In the genomic region with DNA sequence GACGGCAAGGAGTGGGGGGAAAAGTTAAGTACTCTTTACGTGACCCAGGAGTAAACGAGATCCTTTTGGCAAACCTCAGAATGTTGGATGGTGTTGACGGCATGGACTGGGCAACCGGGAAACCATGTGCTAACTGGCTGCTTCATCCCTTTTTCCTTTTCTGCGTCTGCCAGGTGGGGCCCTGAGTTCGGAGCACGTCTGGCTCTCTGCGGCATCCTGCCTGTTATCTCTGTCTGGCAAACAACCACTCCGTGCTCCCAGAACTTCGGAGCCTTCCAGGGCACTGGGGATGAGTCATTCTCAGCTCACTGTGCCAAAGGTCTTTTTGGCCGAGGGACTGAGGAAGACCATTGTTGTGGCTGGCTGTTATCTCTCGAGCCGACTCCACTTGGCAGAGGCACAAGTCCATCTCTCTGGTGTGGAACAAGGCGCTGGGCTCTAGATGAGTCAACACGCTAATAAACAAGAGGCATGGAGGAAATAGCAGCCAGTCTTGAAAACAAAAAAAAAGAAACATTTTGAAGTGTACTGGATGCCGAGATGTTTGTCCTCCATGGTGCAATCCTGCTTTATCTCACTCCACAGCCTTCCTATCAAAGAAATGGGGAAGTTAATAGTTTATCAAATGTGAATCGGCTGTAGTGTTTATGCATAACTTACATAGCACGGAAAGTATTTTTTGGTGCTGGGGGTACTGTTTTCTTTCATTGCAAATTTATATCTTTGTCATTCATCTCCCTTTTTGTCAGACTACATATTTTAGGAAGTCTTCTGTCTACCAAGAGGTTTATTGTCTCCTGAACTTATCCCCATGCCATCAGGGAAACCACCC, we compare ENCODE assay signal across 1 cellular context.
TF ChIP-seq lines count a peak whose summit lies in the region.

No MANE protein-coding gene starts in this region.

TF ChIP-seq in HepG2, 621 proteins besides CTCF, POLR2A, EP300 and RAD21 (continued from another document and continues in another):
- TF ChIP-seq NAIF1 (CRISPR knock-in tag; IDR thresholded peaks at IDR 0.05; ENCODE audit: borderline replicate concordance) (peak; percentile 65), ZNF510 (CRISPR knock-in tag; IDR thresholded peaks at IDR 0.05; ENCODE audit: low read depth) (peak; percentile 76; the same call in 1 of the 2 replicates), GATA4 (IDR thresholded peaks at IDR 0.05; ENCODE audit: borderline replicate concordance, low read depth) (peak; percentile 97), ZNF441 (CRISPR knock-in tag; IDR thresholded peaks at IDR 0.05; ENCODE audit: borderline replicate concordance) (peak; percentile 88), ZNF674 (CRISPR knock-in tag; IDR thresholded peaks at IDR 0.05; ENCODE audit: low read depth) (no peak; the same call in 1 of the 2 replicates), ZFP41 (CRISPR knock-in tag; IDR thresholded peaks at IDR 0.05; ENCODE audit: borderline replicate concordance) (peak; percentile 45; the same call in 1 of the 2 replicates), MBNL3 (CRISPR knock-in tag; conservative IDR thresholded peaks at IDR 0.05) (no peak), MIXL1 (CRISPR knock-in tag; IDR thresholded peaks at IDR 0.05) (no peak; the same call in 1 of the 2 replicates), ZNF766 (CRISPR knock-in tag; IDR thresholded peaks at IDR 0.05; ENCODE audit: borderline replicate concordance) (peak; percentile 85; the same call in 1 of the 2 replicates), HES4 (CRISPR knock-in tag; IDR thresholded peaks at IDR 0.05; ENCODE audit: borderline replicate concordance) (no peak), IRF2 (CRISPR knock-in tag; IDR thresholded peaks at IDR 0.05) (peak; percentile 89), CAMTA2 (CRISPR knock-in tag; IDR thresholded peaks at IDR 0.05; ENCODE audit: borderline replicate concordance) (no peak), SIX4 (CRISPR knock-in tag; IDR thresholded peaks at IDR 0.05) (no peak), RFX1 (IDR thresholded peaks at IDR 0.05) (no peak), KDM2A (CRISPR knock-in tag; IDR thresholded peaks at IDR 0.05; ENCODE audit: borderline replicate concordance, low read depth) (peak; percentile 62; the same call in 1 of the 2 replicates), SMARCC2 (IDR thresholded peaks at IDR 0.05) (no peak)
- TF ChIP-seq, protein P1, sequence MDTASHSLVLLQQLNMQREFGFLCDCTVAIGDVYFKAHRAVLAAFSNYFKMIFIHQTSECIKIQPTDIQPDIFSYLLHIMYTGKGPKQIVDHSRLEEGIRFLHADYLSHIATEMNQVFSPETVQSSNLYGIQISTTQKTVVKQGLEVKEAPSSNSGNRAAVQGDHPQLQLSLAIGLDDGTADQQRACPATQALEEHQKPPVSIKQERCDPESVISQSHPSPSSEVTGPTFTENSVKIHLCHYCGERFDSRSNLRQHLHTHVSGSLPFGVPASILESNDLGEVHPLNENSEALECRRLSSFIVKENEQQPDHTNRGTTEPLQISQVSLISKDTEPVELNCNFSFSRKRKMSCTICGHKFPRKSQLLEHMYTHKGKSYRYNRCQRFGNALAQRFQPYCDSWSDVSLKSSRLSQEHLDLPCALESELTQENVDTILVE (CRISPR knock-in tag; IDR thresholded peaks at IDR 0.05) = peak; percentile 86
- TF ChIP-seq, protein P2, sequence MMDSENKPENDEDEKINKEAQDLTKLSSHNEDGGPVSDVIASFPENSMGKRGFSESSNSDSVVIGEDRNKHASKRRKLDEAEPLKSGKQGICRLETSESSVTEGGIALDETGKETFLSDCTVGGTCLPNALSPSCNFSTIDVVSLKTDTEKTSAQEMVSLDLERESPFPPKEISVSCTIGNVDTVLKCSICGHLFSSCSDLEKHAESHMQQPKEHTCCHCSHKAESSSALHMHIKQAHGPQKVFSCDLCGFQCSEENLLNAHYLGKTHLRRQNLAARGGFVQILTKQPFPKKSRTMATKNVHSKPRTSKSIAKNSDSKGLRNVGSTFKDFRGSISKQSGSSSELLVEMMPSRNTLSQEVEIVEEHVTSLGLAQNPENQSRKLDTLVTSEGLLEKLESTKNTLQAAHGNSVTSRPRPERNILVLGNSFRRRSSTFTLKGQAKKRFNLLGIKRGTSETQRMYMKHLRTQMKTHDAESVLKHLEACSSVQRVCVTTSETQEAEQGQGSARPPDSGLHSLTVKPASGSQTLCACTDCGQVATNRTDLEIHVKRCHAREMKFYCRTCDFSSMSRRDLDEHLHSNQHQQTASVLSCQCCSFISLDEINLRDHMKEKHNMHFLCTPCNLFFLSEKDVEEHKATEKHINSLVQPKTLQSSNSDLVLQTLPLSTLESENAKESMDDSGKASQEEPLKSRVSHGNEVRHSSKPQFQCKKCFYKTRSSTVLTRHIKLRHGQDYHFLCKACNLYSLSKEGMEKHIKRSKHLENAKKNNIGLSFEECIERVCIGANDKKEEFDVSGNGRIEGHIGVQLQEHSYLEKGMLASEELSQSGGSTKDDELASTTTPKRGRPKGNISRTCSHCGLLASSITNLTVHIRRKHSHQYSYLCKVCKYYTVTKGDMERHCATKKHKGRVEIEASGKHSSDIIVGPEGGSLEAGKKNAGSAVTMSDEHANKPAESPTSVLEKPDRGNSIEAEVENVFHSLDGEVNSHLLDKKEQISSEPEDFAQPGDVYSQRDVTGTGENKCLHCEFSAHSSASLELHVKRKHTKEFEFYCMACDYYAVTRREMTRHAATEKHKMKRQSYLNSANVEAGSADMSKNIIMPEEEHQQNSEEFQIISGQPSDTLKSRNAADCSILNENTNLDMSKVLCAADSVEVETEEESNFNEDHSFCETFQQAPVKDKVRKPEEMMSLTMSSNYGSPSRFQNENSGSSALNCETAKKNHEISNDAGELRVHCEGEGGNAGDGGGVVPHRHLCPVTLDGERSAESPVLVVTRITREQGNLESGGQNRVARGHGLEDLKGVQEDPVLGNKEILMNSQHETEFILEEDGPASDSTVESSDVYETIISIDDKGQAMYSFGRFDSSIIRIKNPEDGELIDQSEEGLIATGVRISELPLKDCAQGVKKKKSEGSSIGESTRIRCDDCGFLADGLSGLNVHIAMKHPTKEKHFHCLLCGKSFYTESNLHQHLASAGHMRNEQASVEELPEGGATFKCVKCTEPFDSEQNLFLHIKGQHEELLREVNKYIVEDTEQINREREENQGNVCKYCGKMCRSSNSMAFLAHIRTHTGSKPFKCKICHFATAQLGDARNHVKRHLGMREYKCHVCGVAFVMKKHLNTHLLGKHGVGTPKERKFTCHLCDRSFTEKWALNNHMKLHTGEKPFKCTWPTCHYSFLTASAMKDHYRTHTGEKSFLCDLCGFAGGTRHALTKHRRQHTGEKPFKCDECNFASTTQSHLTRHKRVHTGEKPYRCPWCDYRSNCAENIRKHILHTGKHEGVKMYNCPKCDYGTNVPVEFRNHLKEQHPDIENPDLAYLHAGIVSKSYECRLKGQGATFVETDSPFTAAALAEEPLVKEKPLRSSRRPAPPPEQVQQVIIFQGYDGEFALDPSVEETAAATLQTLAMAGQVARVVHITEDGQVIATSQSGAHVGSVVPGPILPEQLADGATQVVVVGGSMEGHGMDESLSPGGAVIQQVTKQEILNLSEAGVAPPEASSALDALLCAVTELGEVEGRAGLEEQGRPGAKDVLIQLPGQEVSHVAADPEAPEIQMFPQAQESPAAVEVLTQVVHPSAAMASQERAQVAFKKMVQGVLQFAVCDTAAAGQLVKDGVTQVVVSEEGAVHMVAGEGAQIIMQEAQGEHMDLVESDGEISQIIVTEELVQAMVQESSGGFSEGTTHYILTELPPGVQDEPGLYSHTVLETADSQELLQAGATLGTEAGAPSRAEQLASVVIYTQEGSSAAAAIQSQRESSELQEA (CRISPR knock-in tag; IDR thresholded peaks at IDR 0.05; ENCODE audit: not compliant biosample characterization) = peak; percentile 80
- TF ChIP-seq, protein P3, sequence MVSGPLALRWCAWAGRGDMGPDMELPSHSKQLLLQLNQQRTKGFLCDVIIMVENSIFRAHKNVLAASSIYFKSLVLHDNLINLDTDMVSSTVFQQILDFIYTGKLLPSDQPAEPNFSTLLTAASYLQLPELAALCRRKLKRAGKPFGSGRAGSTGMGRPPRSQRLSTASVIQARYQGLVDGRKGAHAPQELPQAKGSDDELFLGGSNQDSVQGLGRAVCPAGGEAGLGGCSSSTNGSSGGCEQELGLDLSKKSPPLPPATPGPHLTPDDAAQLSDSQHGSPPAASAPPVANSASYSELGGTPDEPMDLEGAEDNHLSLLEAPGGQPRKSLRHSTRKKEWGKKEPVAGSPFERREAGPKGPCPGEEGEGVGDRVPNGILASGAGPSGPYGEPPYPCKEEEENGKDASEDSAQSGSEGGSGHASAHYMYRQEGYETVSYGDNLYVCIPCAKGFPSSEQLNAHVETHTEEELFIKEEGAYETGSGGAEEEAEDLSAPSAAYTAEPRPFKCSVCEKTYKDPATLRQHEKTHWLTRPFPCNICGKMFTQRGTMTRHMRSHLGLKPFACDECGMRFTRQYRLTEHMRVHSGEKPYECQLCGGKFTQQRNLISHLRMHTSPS (CRISPR knock-in tag; IDR thresholded peaks at IDR 0.05; ENCODE audit: low read depth) = peak; percentile 94
- TF ChIP-seq, protein P4, sequence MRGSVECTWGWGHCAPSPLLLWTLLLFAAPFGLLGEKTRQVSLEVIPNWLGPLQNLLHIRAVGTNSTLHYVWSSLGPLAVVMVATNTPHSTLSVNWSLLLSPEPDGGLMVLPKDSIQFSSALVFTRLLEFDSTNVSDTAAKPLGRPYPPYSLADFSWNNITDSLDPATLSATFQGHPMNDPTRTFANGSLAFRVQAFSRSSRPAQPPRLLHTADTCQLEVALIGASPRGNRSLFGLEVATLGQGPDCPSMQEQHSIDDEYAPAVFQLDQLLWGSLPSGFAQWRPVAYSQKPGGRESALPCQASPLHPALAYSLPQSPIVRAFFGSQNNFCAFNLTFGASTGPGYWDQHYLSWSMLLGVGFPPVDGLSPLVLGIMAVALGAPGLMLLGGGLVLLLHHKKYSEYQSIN (CRISPR knock-in tag; IDR thresholded peaks at IDR 0.05; ENCODE audit: borderline replicate concordance) = no peak
- TF ChIP-seq, protein P5, sequence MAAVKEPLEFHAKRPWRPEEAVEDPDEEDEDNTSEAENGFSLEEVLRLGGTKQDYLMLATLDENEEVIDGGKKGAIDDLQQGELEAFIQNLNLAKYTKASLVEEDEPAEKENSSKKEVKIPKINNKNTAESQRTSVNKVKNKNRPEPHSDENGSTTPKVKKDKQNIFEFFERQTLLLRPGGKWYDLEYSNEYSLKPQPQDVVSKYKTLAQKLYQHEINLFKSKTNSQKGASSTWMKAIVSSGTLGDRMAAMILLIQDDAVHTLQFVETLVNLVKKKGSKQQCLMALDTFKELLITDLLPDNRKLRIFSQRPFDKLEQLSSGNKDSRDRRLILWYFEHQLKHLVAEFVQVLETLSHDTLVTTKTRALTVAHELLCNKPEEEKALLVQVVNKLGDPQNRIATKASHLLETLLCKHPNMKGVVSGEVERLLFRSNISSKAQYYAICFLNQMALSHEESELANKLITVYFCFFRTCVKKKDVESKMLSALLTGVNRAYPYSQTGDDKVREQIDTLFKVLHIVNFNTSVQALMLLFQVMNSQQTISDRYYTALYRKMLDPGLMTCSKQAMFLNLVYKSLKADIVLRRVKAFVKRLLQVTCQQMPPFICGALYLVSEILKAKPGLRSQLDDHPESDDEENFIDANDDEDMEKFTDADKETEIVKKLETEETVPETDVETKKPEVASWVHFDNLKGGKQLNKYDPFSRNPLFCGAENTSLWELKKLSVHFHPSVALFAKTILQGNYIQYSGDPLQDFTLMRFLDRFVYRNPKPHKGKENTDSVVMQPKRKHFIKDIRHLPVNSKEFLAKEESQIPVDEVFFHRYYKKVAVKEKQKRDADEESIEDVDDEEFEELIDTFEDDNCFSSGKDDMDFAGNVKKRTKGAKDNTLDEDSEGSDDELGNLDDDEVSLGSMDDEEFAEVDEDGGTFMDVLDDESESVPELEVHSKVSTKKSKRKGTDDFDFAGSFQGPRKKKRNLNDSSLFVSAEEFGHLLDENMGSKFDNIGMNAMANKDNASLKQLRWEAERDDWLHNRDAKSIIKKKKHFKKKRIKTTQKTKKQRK (IDR thresholded peaks at IDR 0.05; ENCODE audit: low read length) = no peak
- TF ChIP-seq, protein P6, sequence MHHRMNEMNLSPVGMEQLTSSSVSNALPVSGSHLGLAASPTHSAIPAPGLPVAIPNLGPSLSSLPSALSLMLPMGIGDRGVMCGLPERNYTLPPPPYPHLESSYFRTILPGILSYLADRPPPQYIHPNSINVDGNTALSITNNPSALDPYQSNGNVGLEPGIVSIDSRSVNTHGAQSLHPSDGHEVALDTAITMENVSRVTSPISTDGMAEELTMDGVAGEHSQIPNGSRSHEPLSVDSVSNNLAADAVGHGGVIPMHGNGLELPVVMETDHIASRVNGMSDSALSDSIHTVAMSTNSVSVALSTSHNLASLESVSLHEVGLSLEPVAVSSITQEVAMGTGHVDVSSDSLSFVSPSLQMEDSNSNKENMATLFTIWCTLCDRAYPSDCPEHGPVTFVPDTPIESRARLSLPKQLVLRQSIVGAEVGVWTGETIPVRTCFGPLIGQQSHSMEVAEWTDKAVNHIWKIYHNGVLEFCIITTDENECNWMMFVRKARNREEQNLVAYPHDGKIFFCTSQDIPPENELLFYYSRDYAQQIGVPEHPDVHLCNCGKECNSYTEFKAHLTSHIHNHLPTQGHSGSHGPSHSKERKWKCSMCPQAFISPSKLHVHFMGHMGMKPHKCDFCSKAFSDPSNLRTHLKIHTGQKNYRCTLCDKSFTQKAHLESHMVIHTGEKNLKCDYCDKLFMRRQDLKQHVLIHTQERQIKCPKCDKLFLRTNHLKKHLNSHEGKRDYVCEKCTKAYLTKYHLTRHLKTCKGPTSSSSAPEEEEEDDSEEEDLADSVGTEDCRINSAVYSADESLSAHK (CRISPR knock-in tag; IDR thresholded peaks at IDR 0.05; ENCODE audit: borderline replicate concordance) = no peak; the same call in 1 of the 2 replicates
- TF ChIP-seq, protein P7, sequence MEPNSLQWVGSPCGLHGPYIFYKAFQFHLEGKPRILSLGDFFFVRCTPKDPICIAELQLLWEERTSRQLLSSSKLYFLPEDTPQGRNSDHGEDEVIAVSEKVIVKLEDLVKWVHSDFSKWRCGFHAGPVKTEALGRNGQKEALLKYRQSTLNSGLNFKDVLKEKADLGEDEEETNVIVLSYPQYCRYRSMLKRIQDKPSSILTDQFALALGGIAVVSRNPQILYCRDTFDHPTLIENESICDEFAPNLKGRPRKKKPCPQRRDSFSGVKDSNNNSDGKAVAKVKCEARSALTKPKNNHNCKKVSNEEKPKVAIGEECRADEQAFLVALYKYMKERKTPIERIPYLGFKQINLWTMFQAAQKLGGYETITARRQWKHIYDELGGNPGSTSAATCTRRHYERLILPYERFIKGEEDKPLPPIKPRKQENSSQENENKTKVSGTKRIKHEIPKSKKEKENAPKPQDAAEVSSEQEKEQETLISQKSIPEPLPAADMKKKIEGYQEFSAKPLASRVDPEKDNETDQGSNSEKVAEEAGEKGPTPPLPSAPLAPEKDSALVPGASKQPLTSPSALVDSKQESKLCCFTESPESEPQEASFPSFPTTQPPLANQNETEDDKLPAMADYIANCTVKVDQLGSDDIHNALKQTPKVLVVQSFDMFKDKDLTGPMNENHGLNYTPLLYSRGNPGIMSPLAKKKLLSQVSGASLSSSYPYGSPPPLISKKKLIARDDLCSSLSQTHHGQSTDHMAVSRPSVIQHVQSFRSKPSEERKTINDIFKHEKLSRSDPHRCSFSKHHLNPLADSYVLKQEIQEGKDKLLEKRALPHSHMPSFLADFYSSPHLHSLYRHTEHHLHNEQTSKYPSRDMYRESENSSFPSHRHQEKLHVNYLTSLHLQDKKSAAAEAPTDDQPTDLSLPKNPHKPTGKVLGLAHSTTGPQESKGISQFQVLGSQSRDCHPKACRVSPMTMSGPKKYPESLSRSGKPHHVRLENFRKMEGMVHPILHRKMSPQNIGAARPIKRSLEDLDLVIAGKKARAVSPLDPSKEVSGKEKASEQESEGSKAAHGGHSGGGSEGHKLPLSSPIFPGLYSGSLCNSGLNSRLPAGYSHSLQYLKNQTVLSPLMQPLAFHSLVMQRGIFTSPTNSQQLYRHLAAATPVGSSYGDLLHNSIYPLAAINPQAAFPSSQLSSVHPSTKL (CRISPR knock-in tag; IDR thresholded peaks at IDR 0.05) = peak; percentile 98
